In genomic region chr3:115692887-115693524, GRCh38 we compare ENCODE assay signal across 8 cellular contexts.
DNase-seq lines count a peak whose midpoint lies in the region; FAIRE-seq and TF ChIP-seq lines count a peak whose summit lies in the region.

No MANE protein-coding gene starts in this region.

- H3K4me3 ChIP-seq in foreskin fibroblast (ENCODE audit: low read depth in 1 of 2, low read length in 2 of 2) (no peak overlapping the region), osteoblast (ENCODE audit: insufficient read depth, low read length) (no peak overlapping the region), tibial artery (no peak overlapping the region)

- intact Hi-C loops in activated T-helper 1 cell treated with anti-CD3 and anti-CD28 coated beads, Interleukin-12 subunit alpha, Interleukin-12 subunit beta, Interleukin-2, Interleukin-4 antibody, amounts not matched to agents 30 ng/mL and 10 ng/mL and 1 ng/mL, durations not matched to agents 14 hours and 24 hours and 36 hours (cut with micrococcal nuclease): loop anchor here (1.0 to 10.0 kb wide), 7 partner anchors 66 to 652 kb away; no protein-coding TSS in a partner anchor
- intact Hi-C loops in tibial artery (cut with DNase I; ENCODE audit: low total_unique reads): loop anchor here (5.0 kb wide), 1 partner anchor 476 kb away; no protein-coding TSS in a partner anchor

- H3K27ac Mint-ChIP-seq in activated T-helper 1 cell treated with anti-CD3 and anti-CD28 coated beads, Interleukin-12 subunit alpha, Interleukin-12 subunit beta, Interleukin-2, Interleukin-4 antibody, amounts not matched to agents 30 ng/mL and 10 ng/mL and 1 ng/mL, durations not matched to agents 14 hours and 24 hours and 36 hours: no peak overlapping the region

- H3K36me3 ChIP-seq in osteoblast (ENCODE audit: insufficient read depth, low read length): no peaks in the 10 kb centered on the region
- no peaks in the 10 kb centered on the region for H3K36me3 ChIP-seq in tibial artery

- FAIRE-seq in G401.6 (lab: Jason Lieb, UNC): peak; percentile 60
- FAIRE-seq in RCC 7860 (lab: Jason Lieb, UNC): peak; percentile 57

- H3K79me2 ChIP-seq in osteoblast (ENCODE audit: insufficient read depth, low read length): no peaks in the 10 kb centered on the region

- H3K9me3 Mint-ChIP-seq in activated T-helper 1 cell treated with anti-CD3 and anti-CD28 coated beads, Interleukin-12 subunit alpha, Interleukin-12 subunit beta, Interleukin-2, Interleukin-4 antibody, amounts not matched to agents 30 ng/mL and 10 ng/mL and 1 ng/mL, durations not matched to agents 14 hours and 24 hours and 36 hours: no peaks in the 10 kb centered on the region

- no peaks in the 10 kb centered on the region for H3K9me3 ChIP-seq in osteoblast (ENCODE audit: low read depth, low read length)
- no peaks in the 10 kb centered on the region for H3K9me3 ChIP-seq in tibial artery

- H3K4me3 Mint-ChIP-seq in activated T-helper 1 cell treated with anti-CD3 and anti-CD28 coated beads, Interleukin-12 subunit alpha, Interleukin-12 subunit beta, Interleukin-2, Interleukin-4 antibody, amounts not matched to agents 30 ng/mL and 10 ng/mL and 1 ng/mL, durations not matched to agents 14 hours and 24 hours and 36 hours: no peak overlapping the region

- peaks cover 6% of the 10 kb centered on the region for H3K4me1 ChIP-seq in osteoblast (ENCODE audit: insufficient read depth, low read length)
- H3K4me1 ChIP-seq in tibial artery: peaks cover 0 to 3% (median 0%) of the 10 kb centered on the region in 4 donors

- TF ChIP-seq CTCF in foreskin fibroblast (IDR thresholded peaks at IDR 0.05; ENCODE audit: low read depth, low read length): peak; percentile 62
- TF ChIP-seq CTCF in osteoblast (IDR thresholded peaks at IDR 0.05; ENCODE audit: extremely low read depth, low read depth, low read length): peak; percentile 93
- TF ChIP-seq CTCF in tibial artery (IDR thresholded peaks at IDR 0.05): peak; percentile 74 to 77

- peak overlapping the region; percentile 27 for H3K4me2 ChIP-seq in osteoblast (ENCODE audit: insufficient read depth, low read length)

- H3K27me3 Mint-ChIP-seq in activated T-helper 1 cell treated with anti-CD3 and anti-CD28 coated beads, Interleukin-12 subunit alpha, Interleukin-12 subunit beta, Interleukin-2, Interleukin-4 antibody, amounts not matched to agents 30 ng/mL and 10 ng/mL and 1 ng/mL, durations not matched to agents 14 hours and 24 hours and 36 hours (ENCODE audit: insufficient read depth): no peaks in the 10 kb centered on the region

- H3K27ac ChIP-seq in osteoblast (ENCODE audit: low read depth, low read length): peak overlapping the region; percentile 58
- H3K27ac ChIP-seq in tibial artery: no peak overlapping the region

- DNase-seq in GOT3 (lab: John Stamatoyannopoulos, UW) (peak; percentile 25), LHCN-M2 (ENCODE audit: low read depth) (peak; percentile 79), RCC 7860 (ENCODE audit: low spot score) (peak; percentile 56), foreskin fibroblast (peak; percentile 63 to 89), osteoblast (ENCODE audit: insufficient read length, low spot score, missing footprints) (peak; percentile 61), tibial artery (peak; percentile 72 to 81)
- DNase-seq in activated T-helper 1 cell treated with anti-CD3 and anti-CD28 coated beads, Interleukin-12 subunit alpha, Interleukin-12 subunit beta, Interleukin-2, Interleukin-4 antibody, amounts not matched to agents 30 ng/mL and 10 ng/mL and 1 ng/mL, durations not matched to agents 14 hours and 24 hours and 36 hours (ENCODE audit: low spot score): peak; percentile 43

- H3K27me3 ChIP-seq in osteoblast (ENCODE audit: insufficient read depth, low read length): no peaks in the 10 kb centered on the region
- H3K27me3 ChIP-seq in tibial artery: no peaks in the 10 kb centered on the region

- no peaks in the 10 kb centered on the region for H3K36me3 Mint-ChIP-seq in activated T-helper 1 cell treated with anti-CD3 and anti-CD28 coated beads, Interleukin-12 subunit alpha, Interleukin-12 subunit beta, Interleukin-2, Interleukin-4 antibody, amounts not matched to agents 30 ng/mL and 10 ng/mL and 1 ng/mL, durations not matched to agents 14 hours and 24 hours and 36 hours (ENCODE audit: low read depth)

- H2AFZ ChIP-seq in osteoblast (ENCODE audit: low read length): peak overlapping the region; percentile 66

- H4K20me1 ChIP-seq in osteoblast (ENCODE audit: insufficient read depth, low read length): no peaks in the 10 kb centered on the region

- no peaks in the 10 kb centered on the region for H3K4me1 Mint-ChIP-seq in activated T-helper 1 cell treated with anti-CD3 and anti-CD28 coated beads, Interleukin-12 subunit alpha, Interleukin-12 subunit beta, Interleukin-2, Interleukin-4 antibody, amounts not matched to agents 30 ng/mL and 10 ng/mL and 1 ng/mL, durations not matched to agents 14 hours and 24 hours and 36 hours (ENCODE audit: low read depth)

Comparison
In these comparisons a context has a peak if more than half of its experiments do, and no peak if none do; other contexts are left out.
1. DNase-seq: peak in every context shown above with its lines; median percentile 79 in LHCN-M2; 76 in tibial artery; 76 in foreskin fibroblast; 61 in osteoblast; 56 in RCC 7860; 43 in activated T-helper 1 cell treated with anti-CD3 and anti-CD28 coated beads, Interleukin-12 subunit alpha, Interleukin-12 subunit beta, Interleukin-2, Interleukin-4 antibody, amounts not matched to agents 30 ng/mL and 10 ng/mL and 1 ng/mL, durations not matched to agents 14 hours and 24 hours and 36 hours; 25 in GOT3.